ENCODE assay signal across 9 cellular contexts in the genomic region with DNA sequence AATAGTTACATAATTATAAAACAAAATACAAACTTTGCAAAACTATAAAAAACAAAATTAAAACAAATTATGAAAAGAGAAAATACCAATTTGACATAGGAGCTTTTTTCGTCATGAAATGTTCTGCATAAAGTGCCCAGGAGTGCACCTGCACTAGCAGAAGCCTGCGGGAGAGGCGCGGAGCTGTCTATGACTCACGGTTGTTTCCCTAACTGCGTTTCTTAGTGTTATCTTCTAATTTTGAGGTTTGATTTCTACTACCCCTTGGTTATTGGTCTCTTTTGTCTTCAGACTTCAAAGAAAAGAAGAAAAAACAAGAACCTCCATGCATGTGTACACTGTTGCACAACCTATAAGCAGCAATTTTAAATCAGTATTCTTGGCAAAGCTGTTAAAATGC.
"Had no signal": no experiment of that assay in that cellular context is flagged by ENCODE, and none has a peak within 500 bp of the region (broad histone marks: within the 10 kb centered on the region; RNA-seq: fewer than 3 reads in every experiment).

No MANE protein-coding gene starts in this region.

- ATAC-seq: GM23338, HCT116 had no signal

- H3K9me3 ChIP-seq: HAP-1 had no signal

- H3K36me3 ChIP-seq: HAP-1 had no signal

- H3K27ac ChIP-seq: GM23248 had no signal

- H3K4me1 ChIP-seq: HAP-1 had no signal

- H3K4me3 ChIP-seq: GM23248, GM23338, HAP-1 had no signal

- DNase-seq: GM23248, GOT3, H7, H9, HCEC 1CT, HFFc6 had no signal
